Comparison of ENCODE assay signal across 10 cellular contexts in genomic region chr17:38897671-38898290, GRCh38. TPM values are rescaled to one million over a fixed set of nuclear protein-coding genes. Genes with fewer than 3 reads are reported as not detected.
DNase-seq lines count a peak whose midpoint lies in the region; ATAC-seq, FAIRE-seq and TF ChIP-seq lines count a peak whose summit lies in the region.
"Had no signal": no experiment of that assay in that cellular context is flagged by ENCODE, and none has a peak within 500 bp of the region (broad histone marks: within the 10 kb centered on the region; RNA-seq: fewer than 3 reads in every experiment).

No MANE protein-coding gene starts in this region.

- H3K4me3 ChIP-seq in astrocyte (ENCODE audit: insufficient read depth, low read depth, low read length), result no peak overlapping the region
- H3K4me3 ChIP-seq in thymus (ENCODE audit: low read length), result peak overlapping the region; percentile 47
- H3K4me3 ChIP-seq: SJSA1 had no signal

- H3K4me2 ChIP-seq in astrocyte (ENCODE audit: low read length), result peak overlapping the region; percentile 23

- H4K20me1 ChIP-seq in astrocyte (ENCODE audit: insufficient read depth, low read length), result peaks cover 89% of the 10 kb centered on the region

- H3K4me1 Mint-ChIP-seq in activated CD4-positive, alpha-beta T cell treated with anti-CD3 and anti-CD28 coated beads, Interleukin-2, amount 10 ng/mL, durations not matched to agents 24 days and 14 days, result peaks cover 48% of the 10 kb centered on the region
- peaks cover 64% of the 10 kb centered on the region for H3K4me1 Mint-ChIP-seq in astrocyte (ENCODE audit: low read depth, unreplicated experiment)

- H3K9ac ChIP-seq in astrocyte (ENCODE audit: low read length), result no peak overlapping the region

- H3K27ac Mint-ChIP-seq in activated CD4-positive, alpha-beta T cell treated with anti-CD3 and anti-CD28 coated beads, Interleukin-2, amount 10 ng/mL, durations not matched to agents 24 days and 14 days, result peak overlapping the region; percentile 91
- peak overlapping the region; percentile 81 for H3K27ac Mint-ChIP-seq in astrocyte (ENCODE audit: unreplicated experiment)

- intact Hi-C loops in activated CD4-positive, alpha-beta T cell treated with anti-CD3 and anti-CD28 coated beads, Interleukin-2, amount 10 ng/mL, durations not matched to agents 24 days and 14 days (cut with micrococcal nuclease), result loop anchor here (1.0 to 2.0 kb wide), 4 partner anchors 26 to 73 kb away; partner anchors contain the start of genes CWC25 and RPL23

- H3K27me3 ChIP-seq in astrocyte (ENCODE audit: insufficient read depth, low read length) (no peaks in the 10 kb centered on the region), thymus (ENCODE audit: control insufficient read depth, insufficient read depth) (no peaks in the 10 kb centered on the region)
- H3K27me3 ChIP-seq: SJSA1 had no signal

- H3K4me3 Mint-ChIP-seq in activated CD4-positive, alpha-beta T cell treated with anti-CD3 and anti-CD28 coated beads, Interleukin-2, amount 10 ng/mL, durations not matched to agents 24 days and 14 days, result peak overlapping the region; percentile 75
- peak overlapping the region; percentile 46 for H3K4me3 Mint-ChIP-seq in astrocyte (ENCODE audit: unreplicated experiment)

- ATAC-seq in GM21529 (IDR thresholded peaks at IDR 0.05; ENCODE audit: unreplicated experiment) (no peak), HG02970 (IDR thresholded peaks at IDR 0.05; ENCODE audit: low FRiP score, unreplicated experiment) (no peak)

- peaks cover 60% of the 10 kb centered on the region for H3K79me2 ChIP-seq in astrocyte (ENCODE audit: insufficient read depth, low read length)

- H3K36me3 ChIP-seq in astrocyte (ENCODE audit: insufficient read depth, low read length) (peaks cover 25% of the 10 kb centered on the region), thymus (ENCODE audit: control insufficient read depth, insufficient read depth) (peaks cover 46% of the 10 kb centered on the region)

- DNase-seq in activated CD4-positive, alpha-beta T cell treated with anti-CD3 and anti-CD28 coated beads, Interleukin-2, amount 10 ng/mL, durations not matched to agents 24 days and 14 days, result no peak
- DNase-seq in activated CD4-positive, alpha-beta T cell treated with anti-CD3 and anti-CD28 coated beads, Interleukin-2, amount 50 U/mL, for 1 hour, result no peak
- no peak for DNase-seq in astrocyte (ENCODE audit: low read depth)
- DNase-seq in medulla oblongata (ENCODE audit: extremely low spot score), result peak; percentile 66
- DNase-seq in GM19240 (ENCODE audit: insufficient read length, low spot score), result no peak
- DNase-seq: ACHN had no signal

- peaks cover 51% of the 10 kb centered on the region for H3K4me1 ChIP-seq in astrocyte (ENCODE audit: insufficient read depth, low read length)
- H3K4me1 ChIP-seq in thymus (ENCODE audit: control insufficient read depth, insufficient read depth, low read length), result peaks cover 49% of the 10 kb centered on the region

- no peaks in the 10 kb centered on the region for H3K9me3 ChIP-seq in astrocyte (ENCODE audit: insufficient read depth, low read depth, low read length)
- H3K9me3 ChIP-seq in thymus (ENCODE audit: control insufficient read depth), result no peaks in the 10 kb centered on the region
- H3K9me3 ChIP-seq: SJSA1 had no signal

- no peak for FAIRE-seq in astrocyte (lab: Jason Lieb, UNC)

- H2AFZ ChIP-seq in astrocyte (ENCODE audit: low read depth, low read length), result no peak overlapping the region

- H3K27ac ChIP-seq in astrocyte (ENCODE audit: low read depth, low read length), result no peak overlapping the region
- H3K27ac ChIP-seq in thymus (ENCODE audit: low read depth), result peak overlapping the region; percentile 96
- H3K27ac ChIP-seq: SJSA1 had no signal

- no peak for TF ChIP-seq CTCF in astrocyte (IDR thresholded peaks at IDR 0.05; ENCODE audit: insufficient read depth, low read depth, low read length)

- H3K9me3 Mint-ChIP-seq in activated CD4-positive, alpha-beta T cell treated with anti-CD3 and anti-CD28 coated beads, Interleukin-2, amount 10 ng/mL, durations not matched to agents 24 days and 14 days, result no peaks in the 10 kb centered on the region
- no peaks in the 10 kb centered on the region for H3K9me3 Mint-ChIP-seq in astrocyte (ENCODE audit: unreplicated experiment)

- no peaks in the 10 kb centered on the region for H3K27me3 Mint-ChIP-seq in activated CD4-positive, alpha-beta T cell treated with anti-CD3 and anti-CD28 coated beads, Interleukin-2, amount 10 ng/mL, durations not matched to agents 24 days and 14 days
- no peaks in the 10 kb centered on the region for H3K27me3 Mint-ChIP-seq in astrocyte (ENCODE audit: low read depth, unreplicated experiment)

- peaks cover 52% of the 10 kb centered on the region for H3K36me3 Mint-ChIP-seq in activated CD4-positive, alpha-beta T cell treated with anti-CD3 and anti-CD28 coated beads, Interleukin-2, amount 10 ng/mL, durations not matched to agents 24 days and 14 days (ENCODE audit: low read depth)
- peaks cover 12% of the 10 kb centered on the region for H3K36me3 Mint-ChIP-seq in astrocyte (ENCODE audit: low read depth, unreplicated experiment)

- WGBS in thymus, result 87% methylated on average over 12 of the region's 12 CpGs

RNA-seq across cellular contexts. Expression of gene LASP1, which starts 27.9 kb away (rescaled TPM):
- 130 and 131 TPM in 2 replicates for total RNA-seq in activated CD4-positive, alpha-beta T cell treated with anti-CD3 and anti-CD28 coated beads, Interleukin-2, amount 10 ng/mL, durations not matched to agents 24 days and 14 days
- total RNA-seq in astrocyte, result 395 and 421 TPM in 2 replicates
- polyA plus RNA-seq in thymus, result 72.5 TPM

RNA-seq across cellular contexts. Expression of gene RPL23, which starts 44.3 kb away (rescaled TPM):
- total RNA-seq in activated CD4-positive, alpha-beta T cell treated with anti-CD3 and anti-CD28 coated beads, Interleukin-2, amount 10 ng/mL, durations not matched to agents 24 days and 14 days, result 1,994 and 2,005 TPM in 2 replicates
- 954 and 1,087 TPM in 2 replicates for total RNA-seq in astrocyte
- polyA plus RNA-seq in thymus, result 4,550 TPM
